ENCODE assay signal across 14 cellular contexts in the genomic region with DNA sequence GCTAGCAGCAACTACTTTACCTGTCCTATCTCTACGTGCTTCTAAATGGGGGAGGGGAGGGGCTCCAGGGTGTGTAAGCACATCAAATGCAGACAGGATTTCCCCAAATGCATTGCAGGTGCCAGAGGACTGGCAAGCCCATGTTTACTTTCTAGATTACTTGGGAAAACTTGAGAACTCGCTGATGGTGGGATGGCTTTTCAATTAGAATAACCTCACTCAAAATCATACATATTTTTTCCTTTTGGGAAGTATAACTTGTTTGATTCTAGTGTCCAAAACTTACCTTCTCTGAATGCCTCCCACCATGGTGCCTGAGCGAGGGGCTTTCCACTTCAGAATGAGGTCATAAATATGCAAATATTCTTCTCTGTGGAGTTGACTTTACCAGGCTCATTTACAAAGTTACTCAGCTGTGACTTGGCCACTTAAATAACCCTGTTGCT.
DNase-seq lines count a peak whose midpoint lies in the region; ATAC-seq and TF ChIP-seq lines count a peak whose summit lies in the region.
"Had no signal": no experiment of that assay in that cellular context is flagged by ENCODE, and none has a peak within 500 bp of the region (broad histone marks: within the 10 kb centered on the region; RNA-seq: fewer than 3 reads in every experiment).

No MANE protein-coding gene starts in this region.

- H4K91ac ChIP-seq in mesenchymal stem cell (ENCODE audit: low read length) = no peak overlapping the region

- no peak overlapping the region for H2BK5ac ChIP-seq in mesenchymal stem cell (ENCODE audit: low read depth, low read length, poor library complexity, severe bottlenecking)

- H3K18ac ChIP-seq in mesenchymal stem cell (ENCODE audit: low read depth in 1 of 2, low read length in 2 of 2) = no peak overlapping the region

- no peak overlapping the region for H3K4me2 ChIP-seq in mesenchymal stem cell (ENCODE audit: low read length, poor library complexity, severe bottlenecking)

- no peaks in the 10 kb centered on the region for H3K27me3 ChIP-seq in GM06990 (replicated peaks; ENCODE audit: control insufficient read depth, insufficient read depth, low read length)
- H3K27me3 ChIP-seq in mesenchymal stem cell (ENCODE audit: control insufficient read depth in 1 of 2, insufficient read depth in 1 of 2, low read length in 2 of 2) = no peaks in the 10 kb centered on the region
- H3K27me3 ChIP-seq: heart left ventricle, vagina had no signal

- no peak overlapping the region for H3K9ac ChIP-seq in mesenchymal stem cell (ENCODE audit: low read length)

- H3K79me1 ChIP-seq in mesenchymal stem cell (replicated peaks; ENCODE audit: low read length, poor library complexity, severe bottlenecking) = no peaks in the 10 kb centered on the region

- H3K27ac ChIP-seq in mesenchymal stem cell (ENCODE audit: low read length, poor library complexity, severe bottlenecking) = no peak overlapping the region
- H3K27ac ChIP-seq: heart left ventricle, vagina had no signal

- 72% methylated on average over 2 of the region's 3 CpGs for WGBS in mesenchymal stem cell

- H4K8ac ChIP-seq in mesenchymal stem cell (ENCODE audit: low read length) = no peak overlapping the region

- ATAC-seq in GM19452 (IDR thresholded peaks at IDR 0.05; ENCODE audit: unreplicated experiment) (peak; percentile 94), HG02970 (IDR thresholded peaks at IDR 0.05; ENCODE audit: low FRiP score, unreplicated experiment) (peak; percentile 90)
- ATAC-seq: heart left ventricle had no signal

- no peak overlapping the region for H2BK120ac ChIP-seq in mesenchymal stem cell (ENCODE audit: low read depth, low read length)

- DNase-seq in GM06990 (ENCODE audit: extremely low read depth, insufficient read length) (peak; percentile 56), NCI-H345 treated with DMSO at 0.1 percent for 48 hours (lab: John Stamatoyannopoulos, UW; ENCODE audit: unreplicated experiment) (peak; percentile 14), mesenchymal stem cell (no peak), dedifferentiated amniotic fluid mesenchymal stem cell (ENCODE audit: extremely low spot score) (no peak), OCI-M1 (lab: John Stamatoyannopoulos, UW) (no peak)
- DNase-seq in activated CD4-positive, alpha-beta T cell treated with anti-CD3 and anti-CD28 coated beads, Interleukin-2, amount 50 U/mL, for 4 hours = no peak
- DNase-seq: cerebellar nuclear complex; heart left ventricle; MV-4-11; Right ventricle myocardium superior; stimulated activated CD4-positive, alpha-beta T cell treated with anti-CD3 and anti-CD28 coated beads, Interleukin-4, amount 100 ng/mL, for 1 hour had no signal

- no peak overlapping the region for H2AK5ac ChIP-seq in mesenchymal stem cell (ENCODE audit: low read length, severe bottlenecking)

- H2AFZ ChIP-seq in mesenchymal stem cell (ENCODE audit: low read depth, low read length) = no peak overlapping the region

- H3K4ac ChIP-seq in mesenchymal stem cell (ENCODE audit: low read depth in 1 of 2, low read length in 2 of 2) = no peak overlapping the region

- H3K36me3 ChIP-seq in GM06990 (ENCODE audit: control insufficient read depth, insufficient read depth, low read length) (no peaks in the 10 kb centered on the region), mesenchymal stem cell (ENCODE audit: control insufficient read depth in 1 of 2, insufficient read depth in 2 of 2, low read depth in 1 of 2, low read length in 2 of 2) (no peaks in the 10 kb centered on the region)
- H3K36me3 ChIP-seq: heart left ventricle, vagina had no signal

- H3K4me1 ChIP-seq in mesenchymal stem cell (ENCODE audit: control insufficient read depth, insufficient read depth, low read depth, low read length) = peaks cover 3% of the 10 kb centered on the region
- H3K4me1 ChIP-seq: vagina had no signal

- H3K4me3 ChIP-seq in GM06990 (replicated peaks; ENCODE audit: low read depth, low read length) (no peak overlapping the region), mesenchymal stem cell (ENCODE audit: insufficient read depth in 1 of 2, low read depth in 1 of 2, low read length in 2 of 2) (no peak overlapping the region)
- H3K4me3 ChIP-seq: heart left ventricle, vagina had no signal

- TF ChIP-seq CTCF in GM06990 (IDR thresholded peaks at IDR 0.05; ENCODE audit: insufficient read depth, low read length, poor library complexity, severe bottlenecking) = no peak

- H3K23ac ChIP-seq in mesenchymal stem cell (ENCODE audit: low read length in 2 of 2) = no peak overlapping the region

- no peak overlapping the region for H3K14ac ChIP-seq in mesenchymal stem cell (ENCODE audit: low read length in 2 of 2)

- peaks cover 11% of the 10 kb centered on the region for H3K9me3 ChIP-seq in mesenchymal stem cell (ENCODE audit: control insufficient read depth, low read length)
- H3K9me3 ChIP-seq: vagina had no signal

- H2BK12ac ChIP-seq in mesenchymal stem cell (ENCODE audit: low read length in 2 of 2) = no peak overlapping the region

- no peak overlapping the region for H2BK15ac ChIP-seq in mesenchymal stem cell (ENCODE audit: low read depth, poor library complexity, severe bottlenecking)

Comparison
In these comparisons a context has a peak if more than half of its experiments do, and no peak if none do; other contexts are left out.
1. DNase-seq: peak in GM06990 (single experiment) and NCI-H345 treated with DMSO at 0.1 percent for 48 hours (single experiment); none in mesenchymal stem cell (single experiment), dedifferentiated amniotic fluid mesenchymal stem cell (single experiment), OCI-M1 (single experiment) and activated CD4-positive, alpha-beta T cell treated with anti-CD3 and anti-CD28 coated beads, Interleukin-2, amount 50 U/mL, for 4 hours (0 of 2).